Comparison of ENCODE assay signal across 14 cellular contexts in the genomic region with DNA sequence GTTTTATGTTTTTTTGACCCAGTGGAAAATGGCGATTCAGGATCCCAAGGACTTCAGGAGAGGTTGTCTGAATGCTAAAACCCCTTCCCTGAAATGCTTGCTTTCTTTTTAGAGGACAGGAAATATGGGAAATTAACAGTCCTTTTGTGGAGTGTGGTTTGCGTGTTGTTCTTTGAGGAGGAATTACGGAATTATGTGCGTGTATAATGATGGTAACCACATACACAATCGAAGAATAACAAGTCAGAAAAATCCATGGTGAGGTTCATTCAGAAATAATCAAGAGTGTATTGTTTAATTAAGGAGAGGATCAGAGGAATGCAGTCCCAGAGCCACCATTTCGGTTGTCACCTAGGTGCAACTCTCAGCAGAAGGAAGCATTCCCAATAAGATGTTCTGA.
DNase-seq lines count a peak whose midpoint lies in the region; ATAC-seq and TF ChIP-seq lines count a peak whose summit lies in the region.
"Had no signal": no experiment of that assay in that cellular context is flagged by ENCODE, and none has a peak within 500 bp of the region (broad histone marks: within the 10 kb centered on the region; RNA-seq: fewer than 3 reads in every experiment).

No MANE protein-coding gene starts in this region.

- no peaks in the 10 kb centered on the region for H3K9me2 ChIP-seq in PC-3 (replicated peaks; ENCODE audit: low read length)

- H4K20me1 ChIP-seq in BLaER1 treated with 17β-estradiol and CSF1 and Interleukin-3, amounts not matched to agents 10 nM and 100 nM, result peaks cover 0 to 100% (median 32%) of the 10 kb centered on the region in 11 experiments; a peak in 16 of 22 replicates
- H4K20me1 ChIP-seq in PC-3 (ENCODE audit: low read length), result no peaks in the 10 kb centered on the region

- no peaks in the 10 kb centered on the region for H3K27me3 ChIP-seq in BLaER1 treated with 17β-estradiol and CSF1 and Interleukin-3, amounts not matched to agents 10 nM and 100 nM
- H3K27me3 ChIP-seq in PC-3 (ENCODE audit: low read length), result peaks cover 93% of the 10 kb centered on the region

- H3F3A ChIP-seq in PC-3 (ENCODE audit: low read length, unreplicated experiment), result no peaks in the 10 kb centered on the region

- H3K4me1 ChIP-seq in BLaER1 treated with 17β-estradiol and CSF1 and Interleukin-3, amounts not matched to agents 10 nM and 100 nM, result peaks cover 29 to 95% (median 70%) of the 10 kb centered on the region in 10 experiments
- H3K4me1 ChIP-seq in PC-3 (ENCODE audit: insufficient read depth, low read length), result no peaks in the 10 kb centered on the region

- POLR2A ChIA-PET in PC-3 (lab: Charles Lee; ENCODE audit: unreplicated experiment), result no interaction called here

- no peak for ATAC-seq in PC-3
- ATAC-seq: GM12878 had no signal

- H3K4me2 ChIP-seq in BLaER1 treated with 17β-estradiol and CSF1 and Interleukin-3, amounts not matched to agents 10 nM and 100 nM, result peak overlapping the region in 7 of 11 experiments; percentile 10 to 75 (median 59); a peak in 8 of 22 replicates
- no peak overlapping the region for H3K4me2 ChIP-seq in PC-3 (ENCODE audit: low read length)

- peaks cover 0 to 87% (median 9%) of the 10 kb centered on the region in 11 experiments; a peak in 11 of 22 replicates for H3K36me3 ChIP-seq in BLaER1 treated with 17β-estradiol and CSF1 and Interleukin-3, amounts not matched to agents 10 nM and 100 nM
- no peaks in the 10 kb centered on the region for H3K36me3 ChIP-seq in PC-3 (ENCODE audit: low read depth, low read length)

- no peak for TF ChIP-seq CTCF in PC-3 (conservative IDR thresholded peaks at IDR 0.05; ENCODE audit: low read depth, low read length)

- no peak overlapping the region for H3K9ac ChIP-seq in BLaER1 treated with 17β-estradiol and CSF1 and Interleukin-3, amounts not matched to agents 10 nM and 100 nM
- no peak overlapping the region for H3K9ac ChIP-seq in PC-3 (ENCODE audit: low read length)
- H3K9ac ChIP-seq: GM23248 had no signal

- CTCF ChIA-PET in PC-3 (lab: Charles Lee), result no interaction called here

- no TSS peak for BruUV-seq in PC-3 (replicated peaks; lab: Mats Ljungman, UMichigan)

- H3K9me3 ChIP-seq in BLaER1 treated with 17β-estradiol and CSF1 and Interleukin-3, amounts not matched to agents 10 nM and 100 nM (replicated peaks in 1 of 11), result no peaks in the 10 kb centered on the region
- no peaks in the 10 kb centered on the region for H3K9me3 ChIP-seq in PC-3 (ENCODE audit: low read length)

- DNase-seq in caudate nucleus (lab: John Stamatoyannopoulos, UW) (no peak), ecto neural progenitor cell (ENCODE audit: low spot score) (peak; percentile 5), NOMO-1 treated with dmso at 0.1 percent for 144 hours (lab: John Stamatoyannopoulos, UW; ENCODE audit: unreplicated experiment) (no peak), NCI-H524 treated with DMSO at 0.1 percent for 48 hours (lab: John Stamatoyannopoulos, UW) (no peak), PC-3 (no peak)
- DNase-seq: 8988T; AML-193; CD4-positive, alpha-beta memory T cell; DMS79; GM23248; H7 had no signal

- H2AFZ ChIP-seq in PC-3 (ENCODE audit: low read length), result no peak overlapping the region
- H2AFZ ChIP-seq: GM23248 had no signal

- intact Hi-C loops in PC-3 (cut with micrococcal nuclease), result no loop called here

- H3K79me2 ChIP-seq in PC-3 (ENCODE audit: low read length), result no peaks in the 10 kb centered on the region

- no peak overlapping the region for H3K27ac ChIP-seq in BLaER1 treated with 17β-estradiol and CSF1 and Interleukin-3, amounts not matched to agents 10 nM and 100 nM
- peak overlapping the region; percentile 86 for H3K27ac ChIP-seq in caudate nucleus (ENCODE audit: low read depth, low read length)
- H3K27ac ChIP-seq in temporal lobe (ENCODE audit: low read depth, low read length), result peak overlapping the region; percentile 76
- no peak overlapping the region for H3K27ac ChIP-seq in PC-3 (ENCODE audit: low read length)
- H3K27ac ChIP-seq: GM23248 had no signal

- H3K4me3 ChIP-seq in BLaER1 treated with 17β-estradiol and CSF1 and Interleukin-3, amounts not matched to agents 10 nM and 100 nM, result no peak overlapping the region
- no peak overlapping the region for H3K4me3 ChIP-seq in PC-3 (ENCODE audit: low read length)
- H3K4me3 ChIP-seq: GM12878, GM23248 had no signal

Comparison
In these comparisons a context has a peak if more than half of its experiments do, and no peak if none do; other contexts are left out.
1. H3K27ac ChIP-seq: peak in caudate nucleus (single experiment) and temporal lobe (single experiment); none in BLaER1 treated with 17β-estradiol and CSF1 and Interleukin-3, amounts not matched to agents 10 nM and 100 nM (0 of 11) and PC-3 (single experiment).